Comparison of ENCODE assay signal across 1 cellular context in genomic region chr1:81802601-81803422, GRCh38.
TF ChIP-seq lines count a peak whose summit lies in the region.

No MANE protein-coding gene starts in this region.

TF ChIP-seq in HEK293, 187 proteins besides CTCF, POLR2A, EP300 and RAD21 (continued from another document):
- no peak for TF ChIP-seq ZNF623 (tag by site-specific recombination; IDR thresholded peaks at IDR 0.05)
- TF ChIP-seq ZNF585B (tag by site-specific recombination; IDR thresholded peaks at IDR 0.05) = no peak
- peak; percentile 52; the same call in 1 of the 2 replicates for TF ChIP-seq SP3 (tag by site-specific recombination; IDR thresholded peaks at IDR 0.05)
- peak; percentile 66 for TF ChIP-seq ZNF335 (tag by site-specific recombination; conservative IDR thresholded peaks at IDR 0.05)
- TF ChIP-seq GLIS1 (tag by site-specific recombination; IDR thresholded peaks at IDR 0.05) = peak; percentile 62
- TF ChIP-seq ZNF629 (tag by site-specific recombination; IDR thresholded peaks at IDR 0.05) = peak; percentile 17; the same call in 1 of the 2 replicates
- 0 out of 2 replicates have a peak, but pooled peaks have one; percentile 6 for TF ChIP-seq BCL11A (tag by site-specific recombination; IDR thresholded peaks at IDR 0.05; ENCODE audit: low read depth)
- peak; percentile 47; the same call in 1 of the 2 replicates for TF ChIP-seq SP7 (tag by site-specific recombination; IDR thresholded peaks at IDR 0.05)
- no peak for TF ChIP-seq ZIC2 (tag by site-specific recombination; IDR thresholded peaks at IDR 0.05)
- peak; percentile 97 for TF ChIP-seq ZNF610 (tag by site-specific recombination; IDR thresholded peaks at IDR 0.05; ENCODE audit: borderline replicate concordance)
- TF ChIP-seq ZNF362 (tag by site-specific recombination; IDR thresholded peaks at IDR 0.05) = no peak
- 0 out of 2 replicates have a peak, but pooled peaks have one; percentile 5 for TF ChIP-seq KLF1 (tag by site-specific recombination; IDR thresholded peaks at IDR 0.05)
- TF ChIP-seq ZNF473 (tag by site-specific recombination; IDR thresholded peaks at IDR 0.05) = no peak
- no peak for TF ChIP-seq ZNF24 (tag by site-specific recombination; IDR thresholded peaks at IDR 0.05)
- TF ChIP-seq EGR2 (tag by site-specific recombination; IDR thresholded peaks at IDR 0.05; ENCODE audit: low read depth) = peak; percentile 95
- no peak for TF ChIP-seq ZNF354C (tag by site-specific recombination; IDR thresholded peaks at IDR 0.05; ENCODE audit: borderline replicate concordance, low read depth)
- 0 out of 2 replicates have a peak, but pooled peaks have one; percentile 18 for TF ChIP-seq ZNF660 (tag by site-specific recombination; IDR thresholded peaks at IDR 0.05)
- peak; percentile 92 for TF ChIP-seq ZNF600 (tag by site-specific recombination; IDR thresholded peaks at IDR 0.05)
- TF ChIP-seq ZNF76 (tag by site-specific recombination; IDR thresholded peaks at IDR 0.05; ENCODE audit: borderline replicate concordance, low read depth) = peak; percentile 35; the same call in 1 of the 2 replicates
- no peak for TF ChIP-seq ZNF626 (tag by site-specific recombination; IDR thresholded peaks at IDR 0.05)
- peak; percentile 88 for TF ChIP-seq ZNF341 (tag by site-specific recombination; IDR thresholded peaks at IDR 0.05; ENCODE audit: low read depth)
- TF ChIP-seq ZNF624 (tag by site-specific recombination; IDR thresholded peaks at IDR 0.05) = no peak
- TF ChIP-seq KLF8 (tag by site-specific recombination; IDR thresholded peaks at IDR 0.05) = peak; percentile 49; the same call in 1 of the 2 replicates
- 0 out of 2 replicates have a peak, but pooled peaks have one; percentile 21 for TF ChIP-seq ZNF391 (tag by site-specific recombination; IDR thresholded peaks at IDR 0.05; ENCODE audit: borderline replicate concordance, low read depth)
- peak; percentile 33 for TF ChIP-seq KLF9 (tag by site-specific recombination; IDR thresholded peaks at IDR 0.05; ENCODE audit: low read depth)
- TF ChIP-seq PRDM6 (tag by site-specific recombination; IDR thresholded peaks at IDR 0.05) = no peak
- no peak for TF ChIP-seq ZNF350 (tag by site-specific recombination; IDR thresholded peaks at IDR 0.05)
- TF ChIP-seq HIC1 (tag by site-specific recombination; IDR thresholded peaks at IDR 0.05) = peak; percentile 83
- no peak for TF ChIP-seq ZNF549 (tag by site-specific recombination; IDR thresholded peaks at IDR 0.05)
- no peak for TF ChIP-seq ZNF514 (tag by site-specific recombination; IDR thresholded peaks at IDR 0.05)
- peak; percentile 89 for TF ChIP-seq ZBTB10 (tag by site-specific recombination; IDR thresholded peaks at IDR 0.05)
- TF ChIP-seq ZBTB20 (tag by site-specific recombination; IDR thresholded peaks at IDR 0.05) = peak; percentile 96
- no peak for TF ChIP-seq GLI2 (tag by site-specific recombination; IDR thresholded peaks at IDR 0.05; ENCODE audit: borderline replicate concordance, low read depth)
- no peak for TF ChIP-seq ZNF302 (tag by site-specific recombination; IDR thresholded peaks at IDR 0.05; ENCODE audit: low read depth)
- peak; percentile 97 for TF ChIP-seq ZFHX2 (tag by site-specific recombination; conservative IDR thresholded peaks at IDR 0.05)
- TF ChIP-seq PATZ1 (tag by site-specific recombination; IDR thresholded peaks at IDR 0.05) = peak; percentile 86
- TF ChIP-seq ZNF239 (tag by site-specific recombination; IDR thresholded peaks at IDR 0.05) = no peak
- TF ChIP-seq ZFP41 (tag by site-specific recombination; IDR thresholded peaks at IDR 0.05; ENCODE audit: borderline replicate concordance) = no peak
- TF ChIP-seq PRDM4 (tag by site-specific recombination; IDR thresholded peaks at IDR 0.05) = no peak
- TF ChIP-seq ZNF324 (tag by site-specific recombination; IDR thresholded peaks at IDR 0.05) = 0 out of 2 replicates have a peak, but pooled peaks have one; percentile 14
- no peak for TF ChIP-seq ZNF677 (tag by site-specific recombination; IDR thresholded peaks at IDR 0.05)
- TF ChIP-seq ZNF843 (tag by site-specific recombination; IDR thresholded peaks at IDR 0.05) = peak; percentile 14
- 0 out of 2 replicates have a peak, but pooled peaks have one; percentile 26 for TF ChIP-seq OSR2 (tag by site-specific recombination; IDR thresholded peaks at IDR 0.05)
- no peak for TF ChIP-seq ZFP3 (tag by site-specific recombination; IDR thresholded peaks at IDR 0.05; ENCODE audit: low read depth)
- no peak; the same call in none of the 2 replicates for TF ChIP-seq ZBTB11 (tag by site-specific recombination; conservative IDR thresholded peaks at IDR 0.05; ENCODE audit: low read depth)
- peak; percentile 83 for TF ChIP-seq ZFP37 (tag by site-specific recombination; IDR thresholded peaks at IDR 0.05)
- TF ChIP-seq ZNF416 (tag by site-specific recombination; IDR thresholded peaks at IDR 0.05) = no peak
- no peak for TF ChIP-seq ZNF112 (tag by site-specific recombination; IDR thresholded peaks at IDR 0.05)
- TF ChIP-seq ZXDB (tag by site-specific recombination; IDR thresholded peaks at IDR 0.05) = peak; percentile 83
- TF ChIP-seq ZBTB48 (tag by site-specific recombination; IDR thresholded peaks at IDR 0.05) = peak; percentile 75
- peak; percentile 99 for TF ChIP-seq GLIS2 (tag by site-specific recombination; IDR thresholded peaks at IDR 0.05)
- TF ChIP-seq PRDM1 (tag by site-specific recombination; IDR thresholded peaks at IDR 0.05) = no peak
- no peak for TF ChIP-seq IKZF3 (tag by site-specific recombination; IDR thresholded peaks at IDR 0.05)
- peak; percentile 53 for TF ChIP-seq ZBTB8A (tag by site-specific recombination; IDR thresholded peaks at IDR 0.05)
